Comparison of ENCODE assay signal across 8 cellular contexts in genomic region chr6:83615025-83615999, GRCh38.
DNase-seq lines count a peak whose midpoint lies in the region; ATAC-seq and TF ChIP-seq lines count a peak whose summit lies in the region.

No MANE protein-coding gene starts in this region.

- TF ChIP-seq CTCF in right atrium auricular region (IDR thresholded peaks at IDR 0.05) (peak; percentile 35 to 70), nephron progenitor cell (IDR thresholded peaks at IDR 0.05) (peak; percentile 72)

- no peaks in the 10 kb centered on the region for H3K9me3 Mint-ChIP-seq in nephron progenitor cell

- H3K27me3 ChIP-seq in right atrium auricular region: no peaks in the 10 kb centered on the region
- H3K27me3 ChIP-seq in right cardiac atrium (ENCODE audit: control insufficient read depth, insufficient read depth): no peaks in the 10 kb centered on the region

- H3K4me3 Mint-ChIP-seq in nephron progenitor cell: no peak overlapping the region

- no peaks in the 10 kb centered on the region for H3K4me1 Mint-ChIP-seq in nephron progenitor cell

- H3K27me3 Mint-ChIP-seq in nephron progenitor cell (ENCODE audit: low read depth, poor library complexity): peaks cover 5% of the 10 kb centered on the region

- H3K36me3 ChIP-seq in right atrium auricular region: no peaks in the 10 kb centered on the region

- H3K4me1 ChIP-seq in right atrium auricular region (no peaks in the 10 kb centered on the region), right cardiac atrium (ENCODE audit: control insufficient read depth, insufficient read depth, low read length) (no peaks in the 10 kb centered on the region)

- ATAC-seq in right cardiac atrium: no peak
- peak; percentile 74 for ATAC-seq in HG02981 (IDR thresholded peaks at IDR 0.05; ENCODE audit: unreplicated experiment)
- no peak for ATAC-seq in GM21515 (IDR thresholded peaks at IDR 0.05; ENCODE audit: unreplicated experiment)

- DNase-seq in right atrium auricular region (ENCODE audit: low spot score) (no peak), right cardiac atrium (no peak), NCI-H748 treated with DMSO at 0.1 percent for 48 hours (lab: John Stamatoyannopoulos, UW) (peak; percentile 34), cerebellum (ENCODE audit: low spot score) (peak; percentile 36), nephron progenitor cell (no peak), anterior cingulate cortex (lab: John Stamatoyannopoulos, UW) (no peak)

- no peak overlapping the region for H3K27ac ChIP-seq in right atrium auricular region
- no peak overlapping the region for H3K27ac ChIP-seq in right cardiac atrium (ENCODE audit: low read length)

- H3K27ac Mint-ChIP-seq in nephron progenitor cell: no peak overlapping the region

- H3K36me3 Mint-ChIP-seq in nephron progenitor cell (ENCODE audit: low read depth): no peaks in the 10 kb centered on the region

- H3K4me3 ChIP-seq in right atrium auricular region (no peak overlapping the region), right cardiac atrium (ENCODE audit: low read length) (no peak overlapping the region)

- 73% methylated on average over 6 of the region's 6 CpGs for WGBS in right cardiac atrium

- intact Hi-C loops in right cardiac atrium (cut with DNase I): no loop called here

- H3K9me3 ChIP-seq in right atrium auricular region (no peaks in the 10 kb centered on the region), right cardiac atrium (ENCODE audit: control insufficient read depth, low read length) (no peaks in the 10 kb centered on the region)

Comparison
In these comparisons a context has a peak if more than half of its experiments do, and no peak if none do; other contexts are left out.
1. DNase-seq: peak in NCI-H748 treated with DMSO at 0.1 percent for 48 hours (single experiment) and cerebellum (single experiment); none in right atrium auricular region (single experiment), right cardiac atrium (0 of 3), nephron progenitor cell (single experiment) and anterior cingulate cortex (0 of 58).